ENCODE assay signal across 14 cellular contexts in genomic region chr4:83138979-83139378, GRCh38. TPM values are rescaled to one million over a fixed set of nuclear protein-coding genes. Genes with fewer than 3 reads are reported as not detected.
DNase-seq lines count a peak whose midpoint lies in the region; ATAC-seq and TF ChIP-seq lines count a peak whose summit lies in the region.
"Had no signal": no experiment of that assay in that cellular context is flagged by ENCODE, and none has a peak within 500 bp of the region (broad histone marks: within the 10 kb centered on the region; RNA-seq: fewer than 3 reads in every experiment).

No MANE protein-coding gene starts in this region.

- H3K4me1 ChIP-seq in CD8-positive, alpha-beta T cell (ENCODE audit: insufficient read depth, low read length) = peaks cover 27% of the 10 kb centered on the region
- peaks cover 0 to 8% of the 10 kb centered on the region in 2 donors for H3K4me1 ChIP-seq in naive thymus-derived CD4-positive, alpha-beta T cell (ENCODE audit: control insufficient read depth in 2 of 2, insufficient read depth in 2 of 2, low read length in 2 of 2)

- H3K9me3 ChIP-seq in CD8-positive, alpha-beta T cell (ENCODE audit: low read length) = no peaks in the 10 kb centered on the region
- peaks cover 0 to 4% (median 0%) of the 10 kb centered on the region in 3 experiments for H3K9me3 ChIP-seq in naive thymus-derived CD4-positive, alpha-beta T cell (ENCODE audit: control insufficient read depth in 2 of 3, low read length in 3 of 3)

- intact Hi-C loops in CD8-positive, alpha-beta T cell (cut with DNase I, micrococcal nuclease) = loop anchor here in 1 of 2 experiments (2.0 kb wide), 1 partner anchor 114 kb away; no protein-coding TSS in a partner anchor
- intact Hi-C loops in activated CD8-positive, alpha-beta T cell treated with anti-CD3 and anti-CD28 coated beads for 36 hours (cut with micrococcal nuclease) = no loop called here
- intact Hi-C loops in naive thymus-derived CD4-positive, alpha-beta T cell (cut with micrococcal nuclease) = no loop called here

- POLR2A ChIA-PET in CD8-positive, alpha-beta T cell (lab: Charles Lee) = interaction anchor here (0.7 to 1.5 kb wide), 4 partner anchors 22 to 144 kb away, joined by 3 to 6 read pairs (median 4); no protein-coding TSS in a partner anchor
- POLR2A ChIA-PET in activated CD8-positive, alpha-beta T cell treated with anti-CD3 and anti-CD28 coated beads for 36 hours (lab: Charles Lee) = interaction anchor here (1.1 to 2.5 kb wide), 4 partner anchors 25 to 79 kb away, joined by 3 to 13 read pairs (median 5); partner anchors contain the start of gene PLAC8
- POLR2A ChIA-PET in naive thymus-derived CD4-positive, alpha-beta T cell (lab: Charles Lee) = interaction anchor here (1.1 kb wide), 1 partner anchor 64 kb away, joined by 3 read pairs; no protein-coding TSS in a partner anchor

- H3K36me3 Mint-ChIP-seq in CD8-positive, alpha-beta T cell = no peaks in the 10 kb centered on the region
- peaks cover 2% of the 10 kb centered on the region for H3K36me3 Mint-ChIP-seq in activated CD8-positive, alpha-beta T cell treated with anti-CD3 and anti-CD28 coated beads for 36 hours (ENCODE audit: low read depth)
- peaks cover 7 to 45% (median 11%) of the 10 kb centered on the region in 5 donors for H3K36me3 Mint-ChIP-seq in naive thymus-derived CD4-positive, alpha-beta T cell

- no peaks in the 10 kb centered on the region for H3K27me3 ChIP-seq in CD8-positive, alpha-beta T cell (ENCODE audit: insufficient read depth, low read length)
- no peaks in the 10 kb centered on the region for H3K27me3 ChIP-seq in naive thymus-derived CD4-positive, alpha-beta T cell (ENCODE audit: control insufficient read depth in 2 of 2, insufficient read depth in 2 of 2, low read length in 2 of 2)

- H3K27ac Mint-ChIP-seq in CD8-positive, alpha-beta T cell = peak overlapping the region; percentile 80
- peak overlapping the region; percentile 70 for H3K27ac Mint-ChIP-seq in activated CD8-positive, alpha-beta T cell treated with anti-CD3 and anti-CD28 coated beads for 36 hours
- H3K27ac Mint-ChIP-seq in naive thymus-derived CD4-positive, alpha-beta T cell = peak overlapping the region in 6 of 9 donors; percentile 7 to 69 (median 42)

- peaks cover 16% of the 10 kb centered on the region for H3K9me3 Mint-ChIP-seq in CD8-positive, alpha-beta T cell
- peaks cover 22% of the 10 kb centered on the region for H3K9me3 Mint-ChIP-seq in activated CD8-positive, alpha-beta T cell treated with anti-CD3 and anti-CD28 coated beads for 36 hours
- H3K9me3 Mint-ChIP-seq in naive thymus-derived CD4-positive, alpha-beta T cell = peaks cover 0 to 42% (median 12%) of the 10 kb centered on the region in 11 donors

- H3K27ac ChIP-seq in CD8-positive, alpha-beta T cell (ENCODE audit: low read depth, low read length) = no peak overlapping the region
- no peak overlapping the region for H3K27ac ChIP-seq in naive thymus-derived CD4-positive, alpha-beta T cell (ENCODE audit: low read depth, low read length)
- H3K27ac ChIP-seq: RWPE1 had no signal

- peak; percentile 93 for ATAC-seq in CD8-positive, alpha-beta T cell
- ATAC-seq in HG02678 (IDR thresholded peaks at IDR 0.05; ENCODE audit: unreplicated experiment) = peak; percentile 52
- ATAC-seq in activated CD8-positive, alpha-beta T cell treated with anti-CD3 and anti-CD28 coated beads for 36 hours = peak; percentile 94
- peak; percentile 82 for ATAC-seq in naive thymus-derived CD4-positive, alpha-beta T cell
- no peak for ATAC-seq in HG03571 (IDR thresholded peaks at IDR 0.05; ENCODE audit: unreplicated experiment)
- no peak for ATAC-seq in HG03460 (IDR thresholded peaks at IDR 0.05; ENCODE audit: unreplicated experiment)
- ATAC-seq in HG02623 (IDR thresholded peaks at IDR 0.05; ENCODE audit: unreplicated experiment) = no peak
- ATAC-seq: HCT116 had no signal

- peak in 6 of 7 experiments; percentile 17 to 64 (median 40) for DNase-seq in CD8-positive, alpha-beta T cell
- peak; percentile 76 for DNase-seq in activated CD8-positive, alpha-beta T cell treated with anti-CD3 and anti-CD28 coated beads for 36 hours
- DNase-seq in naive thymus-derived CD4-positive, alpha-beta T cell = no peak
- no peak for DNase-seq in mucosa of gallbladder (ENCODE audit: low spot score)
- DNase-seq: NCI-H146; stimulated activated CD4-positive, alpha-beta T cell treated with anti-CD3 and anti-CD28 coated beads, Interleukin-15, amount 100 ng/mL, for 24 hours; stimulated activated naive CD4-positive, alpha-beta T cell had no signal

- no peaks in the 10 kb centered on the region for H3K36me3 ChIP-seq in CD8-positive, alpha-beta T cell (ENCODE audit: insufficient read depth, low read length)
- no peaks in the 10 kb centered on the region for H3K36me3 ChIP-seq in naive thymus-derived CD4-positive, alpha-beta T cell (ENCODE audit: control insufficient read depth in 2 of 3, insufficient read depth in 3 of 3, low read length in 3 of 3)

- CTCF ChIA-PET in CD8-positive, alpha-beta T cell (lab: Charles Lee) = interaction anchor here (1.3 to 2.7 kb wide), 3 partner anchors 13 to 65 kb away, joined by 3 to 8 read pairs (median 5); no protein-coding TSS in a partner anchor
- CTCF ChIA-PET in activated CD8-positive, alpha-beta T cell treated with anti-CD3 and anti-CD28 coated beads for 36 hours (lab: Charles Lee) = interaction anchor here (0.7 to 1.8 kb wide), 4 partner anchors 11 to 29 kb away, joined by 3 to 4 read pairs (median 3); no protein-coding TSS in a partner anchor
- CTCF ChIA-PET in naive thymus-derived CD4-positive, alpha-beta T cell (lab: Charles Lee) = interaction anchor here (1.5 kb wide), 1 partner anchor 114 kb away, joined by 3 read pairs; no protein-coding TSS in a partner anchor

- no peak for TF ChIP-seq CTCF in CD8-positive, alpha-beta T cell (IDR thresholded peaks at IDR 0.05)
- TF ChIP-seq CTCF in activated CD8-positive, alpha-beta T cell treated with anti-CD3 and anti-CD28 coated beads for 36 hours (IDR thresholded peaks at IDR 0.05) = no peak

- H3K4me1 Mint-ChIP-seq in CD8-positive, alpha-beta T cell (ENCODE audit: low read depth) = peaks cover 31% of the 10 kb centered on the region
- H3K4me1 Mint-ChIP-seq in activated CD8-positive, alpha-beta T cell treated with anti-CD3 and anti-CD28 coated beads for 36 hours (ENCODE audit: low read depth) = peaks cover 29% of the 10 kb centered on the region
- H3K4me1 Mint-ChIP-seq in naive thymus-derived CD4-positive, alpha-beta T cell = peaks cover 8 to 45% (median 20%) of the 10 kb centered on the region in 7 donors

- no peaks in the 10 kb centered on the region for H3K27me3 Mint-ChIP-seq in CD8-positive, alpha-beta T cell (ENCODE audit: low read depth)
- no peaks in the 10 kb centered on the region for H3K27me3 Mint-ChIP-seq in activated CD8-positive, alpha-beta T cell treated with anti-CD3 and anti-CD28 coated beads for 36 hours
- no peaks in the 10 kb centered on the region for H3K27me3 Mint-ChIP-seq in naive thymus-derived CD4-positive, alpha-beta T cell

- H3K4me3 ChIP-seq in CD8-positive, alpha-beta T cell (ENCODE audit: low read depth, low read length) = no peak overlapping the region
- no peak overlapping the region for H3K4me3 ChIP-seq in naive thymus-derived CD4-positive, alpha-beta T cell (ENCODE audit: low read length)
- H3K4me3 ChIP-seq: K562 had no signal

- peak overlapping the region; percentile 24 for H3K4me3 Mint-ChIP-seq in CD8-positive, alpha-beta T cell
- no peak overlapping the region for H3K4me3 Mint-ChIP-seq in activated CD8-positive, alpha-beta T cell treated with anti-CD3 and anti-CD28 coated beads for 36 hours
- peak overlapping the region in 2 of 10 donors; percentile 23 to 26 for H3K4me3 Mint-ChIP-seq in naive thymus-derived CD4-positive, alpha-beta T cell

RNA-seq across cellular contexts. Expression of gene PLAC8, which starts 24.4 kb away (rescaled TPM):
- 100 to 1,000 TPM; 225 to 234 TPM for total RNA-seq in CD8-positive, alpha-beta T cell
- 100 to 1,000 TPM in 1 of 2 experiments, 10 to 100 TPM in 1; 88.7 to 101 TPM for total RNA-seq in activated CD8-positive, alpha-beta T cell treated with anti-CD3 and anti-CD28 coated beads for 36 hours
- total RNA-seq in naive thymus-derived CD4-positive, alpha-beta T cell = 100 to 1,000 TPM; 204 to 340 (median 247) TPM
- polyA plus RNA-seq in naive thymus-derived CD4-positive, alpha-beta T cell = 100 to 1,000 TPM; 336 to 634 TPM
- 8.2 TPM for total RNA-seq in mucosa of gallbladder
- polyA plus RNA-seq: K562 had no signal

Comparison
In these comparisons a context has a peak if more than half of its experiments do, and no peak if none do; other contexts are left out.
1. ATAC-seq: peak in CD8-positive, alpha-beta T cell (single experiment), HG02678 (single experiment), activated CD8-positive, alpha-beta T cell treated with anti-CD3 and anti-CD28 coated beads for 36 hours (single experiment) and naive thymus-derived CD4-positive, alpha-beta T cell (single experiment); none in HG03571 (single experiment), HG03460 (single experiment) and HG02623 (single experiment).
2. DNase-seq: peak in CD8-positive, alpha-beta T cell (6 of 7) and activated CD8-positive, alpha-beta T cell treated with anti-CD3 and anti-CD28 coated beads for 36 hours (single experiment); none in naive thymus-derived CD4-positive, alpha-beta T cell (0 of 9) and mucosa of gallbladder (single experiment).
3. Peak in every context shown above with its lines, with median percentiles within 50 percentile points of each other: H3K27ac Mint-ChIP-seq.